ENCODE assay signal across 1 cellular context in the genomic region with DNA sequence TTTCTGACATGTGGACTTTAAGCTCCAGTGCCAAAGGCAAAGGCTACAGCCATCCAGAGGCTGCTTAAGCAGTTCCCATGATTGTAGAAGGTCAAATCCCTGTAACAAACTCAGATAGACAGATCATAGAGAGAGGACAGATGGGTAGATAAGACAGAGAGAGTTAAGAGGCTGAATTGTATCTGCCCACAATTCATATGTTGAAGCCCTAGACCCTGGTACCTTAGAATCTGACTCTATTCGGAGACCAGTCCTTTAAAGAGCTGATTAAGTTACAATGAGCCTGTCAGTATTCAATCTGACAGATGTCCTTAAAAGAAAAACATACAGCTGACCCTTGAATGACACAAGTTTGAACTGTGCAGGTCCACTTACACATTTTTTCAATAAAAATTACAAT.
TF ChIP-seq lines count a peak whose summit lies in the region.

No MANE protein-coding gene starts in this region.

TF ChIP-seq in SK-N-SH treated with all-trans-retinoic acid at 6 μM for 48 hours, 23 proteins besides CTCF, POLR2A, EP300 and RAD21 (continued from another document):
- TF ChIP-seq, protein P1, sequence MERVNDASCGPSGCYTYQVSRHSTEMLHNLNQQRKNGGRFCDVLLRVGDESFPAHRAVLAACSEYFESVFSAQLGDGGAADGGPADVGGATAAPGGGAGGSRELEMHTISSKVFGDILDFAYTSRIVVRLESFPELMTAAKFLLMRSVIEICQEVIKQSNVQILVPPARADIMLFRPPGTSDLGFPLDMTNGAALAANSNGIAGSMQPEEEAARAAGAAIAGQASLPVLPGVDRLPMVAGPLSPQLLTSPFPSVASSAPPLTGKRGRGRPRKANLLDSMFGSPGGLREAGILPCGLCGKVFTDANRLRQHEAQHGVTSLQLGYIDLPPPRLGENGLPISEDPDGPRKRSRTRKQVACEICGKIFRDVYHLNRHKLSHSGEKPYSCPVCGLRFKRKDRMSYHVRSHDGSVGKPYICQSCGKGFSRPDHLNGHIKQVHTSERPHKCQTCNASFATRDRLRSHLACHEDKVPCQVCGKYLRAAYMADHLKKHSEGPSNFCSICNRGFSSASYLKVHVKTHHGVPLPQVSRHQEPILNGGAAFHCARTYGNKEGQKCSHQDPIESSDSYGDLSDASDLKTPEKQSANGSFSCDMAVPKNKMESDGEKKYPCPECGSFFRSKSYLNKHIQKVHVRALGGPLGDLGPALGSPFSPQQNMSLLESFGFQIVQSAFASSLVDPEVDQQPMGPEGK (CRISPR knock-in tag; IDR thresholded peaks at IDR 0.05; ENCODE audit: borderline replicate concordance): no peak
- TF ChIP-seq ZFP30 (CRISPR knock-in tag; IDR thresholded peaks at IDR 0.05) (no peak), BACH2 (CRISPR knock-in tag; IDR thresholded peaks at IDR 0.05; ENCODE audit: borderline replicate concordance) (no peak), GLIS3 (CRISPR knock-in tag; IDR thresholded peaks at IDR 0.05) (no peak), RARB (CRISPR knock-in tag; IDR thresholded peaks at IDR 0.05) (no peak), ZFP3 (CRISPR knock-in tag; IDR thresholded peaks at IDR 0.05) (no peak), ARNTL (CRISPR knock-in tag; IDR thresholded peaks at IDR 0.05; ENCODE audit: borderline replicate concordance, low read depth) (no peak), ZNF70 (CRISPR knock-in tag; IDR thresholded peaks at IDR 0.05) (no peak), TOX (CRISPR knock-in tag; IDR thresholded peaks at IDR 0.05; ENCODE audit: borderline replicate concordance) (no peak)
- TF ChIP-seq, protein P2, sequence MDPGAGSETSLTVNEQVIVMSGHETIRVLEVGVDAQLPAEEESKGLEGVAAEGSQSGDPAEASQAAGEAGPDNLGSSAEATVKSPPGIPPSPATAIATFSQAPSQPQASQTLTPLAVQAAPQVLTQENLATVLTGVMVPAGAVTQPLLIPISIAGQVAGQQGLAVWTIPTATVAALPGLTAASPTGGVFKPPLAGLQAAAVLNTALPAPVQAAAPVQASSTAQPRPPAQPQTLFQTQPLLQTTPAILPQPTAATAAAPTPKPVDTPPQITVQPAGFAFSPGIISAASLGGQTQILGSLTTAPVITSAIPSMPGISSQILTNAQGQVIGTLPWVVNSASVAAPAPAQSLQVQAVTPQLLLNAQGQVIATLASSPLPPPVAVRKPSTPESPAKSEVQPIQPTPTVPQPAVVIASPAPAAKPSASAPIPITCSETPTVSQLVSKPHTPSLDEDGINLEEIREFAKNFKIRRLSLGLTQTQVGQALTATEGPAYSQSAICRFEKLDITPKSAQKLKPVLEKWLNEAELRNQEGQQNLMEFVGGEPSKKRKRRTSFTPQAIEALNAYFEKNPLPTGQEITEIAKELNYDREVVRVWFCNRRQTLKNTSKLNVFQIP (CRISPR knock-in tag; IDR thresholded peaks at IDR 0.05; ENCODE audit: borderline replicate concordance, low read depth): no peak
- TF ChIP-seq, protein P3, sequence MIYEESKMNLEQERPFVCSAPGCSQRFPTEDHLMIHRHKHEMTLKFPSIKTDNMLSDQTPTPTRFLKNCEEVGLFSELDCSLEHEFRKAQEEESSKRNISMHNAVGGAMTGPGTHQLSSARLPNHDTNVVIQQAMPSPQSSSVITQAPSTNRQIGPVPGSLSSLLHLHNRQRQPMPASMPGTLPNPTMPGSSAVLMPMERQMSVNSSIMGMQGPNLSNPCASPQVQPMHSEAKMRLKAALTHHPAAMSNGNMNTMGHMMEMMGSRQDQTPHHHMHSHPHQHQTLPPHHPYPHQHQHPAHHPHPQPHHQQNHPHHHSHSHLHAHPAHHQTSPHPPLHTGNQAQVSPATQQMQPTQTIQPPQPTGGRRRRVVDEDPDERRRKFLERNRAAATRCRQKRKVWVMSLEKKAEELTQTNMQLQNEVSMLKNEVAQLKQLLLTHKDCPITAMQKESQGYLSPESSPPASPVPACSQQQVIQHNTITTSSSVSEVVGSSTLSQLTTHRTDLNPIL (CRISPR knock-in tag; IDR thresholded peaks at IDR 0.05; ENCODE audit: low read depth): no peak
- TF ChIP-seq, protein P4, sequence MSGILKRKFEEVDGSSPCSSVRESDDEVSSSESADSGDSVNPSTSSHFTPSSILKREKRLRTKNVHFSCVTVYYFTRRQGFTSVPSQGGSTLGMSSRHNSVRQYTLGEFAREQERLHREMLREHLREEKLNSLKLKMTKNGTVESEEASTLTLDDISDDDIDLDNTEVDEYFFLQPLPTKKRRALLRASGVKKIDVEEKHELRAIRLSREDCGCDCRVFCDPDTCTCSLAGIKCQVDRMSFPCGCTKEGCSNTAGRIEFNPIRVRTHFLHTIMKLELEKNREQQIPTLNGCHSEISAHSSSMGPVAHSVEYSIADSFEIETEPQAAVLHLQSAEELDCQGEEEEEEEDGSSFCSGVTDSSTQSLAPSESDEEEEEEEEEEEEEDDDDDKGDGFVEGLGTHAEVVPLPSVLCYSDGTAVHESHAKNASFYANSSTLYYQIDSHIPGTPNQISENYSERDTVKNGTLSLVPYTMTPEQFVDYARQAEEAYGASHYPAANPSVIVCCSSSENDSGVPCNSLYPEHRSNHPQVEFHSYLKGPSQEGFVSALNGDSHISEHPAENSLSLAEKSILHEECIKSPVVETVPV (CRISPR knock-in tag; IDR thresholded peaks at IDR 0.05): no peak
- TF ChIP-seq, protein P5, sequence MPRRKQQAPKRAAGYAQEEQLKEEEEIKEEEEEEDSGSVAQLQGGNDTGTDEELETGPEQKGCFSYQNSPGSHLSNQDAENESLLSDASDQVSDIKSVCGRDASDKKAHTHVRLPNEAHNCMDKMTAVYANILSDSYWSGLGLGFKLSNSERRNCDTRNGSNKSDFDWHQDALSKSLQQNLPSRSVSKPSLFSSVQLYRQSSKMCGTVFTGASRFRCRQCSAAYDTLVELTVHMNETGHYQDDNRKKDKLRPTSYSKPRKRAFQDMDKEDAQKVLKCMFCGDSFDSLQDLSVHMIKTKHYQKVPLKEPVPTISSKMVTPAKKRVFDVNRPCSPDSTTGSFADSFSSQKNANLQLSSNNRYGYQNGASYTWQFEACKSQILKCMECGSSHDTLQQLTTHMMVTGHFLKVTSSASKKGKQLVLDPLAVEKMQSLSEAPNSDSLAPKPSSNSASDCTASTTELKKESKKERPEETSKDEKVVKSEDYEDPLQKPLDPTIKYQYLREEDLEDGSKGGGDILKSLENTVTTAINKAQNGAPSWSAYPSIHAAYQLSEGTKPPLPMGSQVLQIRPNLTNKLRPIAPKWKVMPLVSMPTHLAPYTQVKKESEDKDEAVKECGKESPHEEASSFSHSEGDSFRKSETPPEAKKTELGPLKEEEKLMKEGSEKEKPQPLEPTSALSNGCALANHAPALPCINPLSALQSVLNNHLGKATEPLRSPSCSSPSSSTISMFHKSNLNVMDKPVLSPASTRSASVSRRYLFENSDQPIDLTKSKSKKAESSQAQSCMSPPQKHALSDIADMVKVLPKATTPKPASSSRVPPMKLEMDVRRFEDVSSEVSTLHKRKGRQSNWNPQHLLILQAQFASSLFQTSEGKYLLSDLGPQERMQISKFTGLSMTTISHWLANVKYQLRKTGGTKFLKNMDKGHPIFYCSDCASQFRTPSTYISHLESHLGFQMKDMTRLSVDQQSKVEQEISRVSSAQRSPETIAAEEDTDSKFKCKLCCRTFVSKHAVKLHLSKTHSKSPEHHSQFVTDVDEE (CRISPR knock-in tag; IDR thresholded peaks at IDR 0.05): no peak
